12 cellular contexts compared by ENCODE assay signal in genomic region chr6:15250440-15251168, GRCh38. TPM values are rescaled to one million over a fixed set of nuclear protein-coding genes. Genes with fewer than 3 reads are reported as not detected.
DNase-seq lines count a peak whose midpoint lies in the region; ATAC-seq and TF ChIP-seq lines count a peak whose summit lies in the region.
"Had no signal": no experiment of that assay in that cellular context is flagged by ENCODE, and none has a peak within 500 bp of the region (broad histone marks: within the 10 kb centered on the region; RNA-seq: fewer than 3 reads in every experiment).

No MANE protein-coding gene starts in this region.

- H3K36me3 Mint-ChIP-seq in stimulated activated naive CD8-positive, alpha-beta T cell treated with anti-CD3 and anti-CD28 coated beads, Interleukin-15, Interleukin-2, amounts not matched to agents 100 ng/mL and 50 ng/mL, for 24 hours (ENCODE audit: low read depth): peaks cover 54% of the 10 kb centered on the region
- H3K36me3 Mint-ChIP-seq in activated CD8-positive, alpha-beta T cell treated with anti-CD3 and anti-CD28 coated beads, Interleukin-2, amount 10 ng/mL, durations not matched to agents 7 days and 5 days (ENCODE audit: low read depth): peaks cover 50% of the 10 kb centered on the region

- H3K4me3 Mint-ChIP-seq in stimulated activated naive CD8-positive, alpha-beta T cell treated with anti-CD3 and anti-CD28 coated beads, Interleukin-15, Interleukin-2, amounts not matched to agents 100 ng/mL and 50 ng/mL, for 24 hours: peak overlapping the region; percentile 90
- H3K4me3 Mint-ChIP-seq in activated CD8-positive, alpha-beta T cell treated with anti-CD3 and anti-CD28 coated beads, Interleukin-2, amount 10 ng/mL, durations not matched to agents 7 days and 5 days: peak overlapping the region; percentile 94

- peaks cover 30% of the 10 kb centered on the region for H3K36me3 ChIP-seq in iPS-20b (ENCODE audit: insufficient read depth, low read depth, low read length)
- no peaks in the 10 kb centered on the region for H3K36me3 ChIP-seq in uterus

- H3K27me3 ChIP-seq in iPS-20b (ENCODE audit: insufficient read depth, low read length) (no peaks in the 10 kb centered on the region), uterus (no peaks in the 10 kb centered on the region)

- no peak for DNase-seq in stimulated activated naive CD8-positive, alpha-beta T cell treated with anti-CD3 and anti-CD28 coated beads, Interleukin-15, Interleukin-2, amounts not matched to agents 100 U/mL and 50 U/mL, for 24 hours
- DNase-seq in activated CD8-positive, alpha-beta T cell treated with anti-CD3 and anti-CD28 coated beads, Interleukin-2, amount 10 ng/mL, durations not matched to agents 7 days and 5 days: no peak
- no peak for DNase-seq in uterus
- no peak for DNase-seq in NCI-H1105 treated with DMSO at 0.1 percent for 48 hours (lab: John Stamatoyannopoulos, UW)
- DNase-seq in ureter (ENCODE audit: low spot score): no peak
- DNase-seq: head of caudate nucleus; NCI-H1694; NK-92 treated with Interleukin-12 subunit alpha and Interleukin-12 subunit beta, amount 100 ng/mL, for 24 hours; stimulated activated CD8-positive, alpha-beta memory T cell treated with anti-CD3 and anti-CD28 coated beads, Interleukin-4, amount 100 ng/mL, for 48 hours had no signal

- H3K9ac ChIP-seq in iPS-20b (ENCODE audit: low read depth, low read length): no peak overlapping the region; the same call in 1 of the 2 replicates

- H3K27me3 Mint-ChIP-seq in stimulated activated naive CD8-positive, alpha-beta T cell treated with anti-CD3 and anti-CD28 coated beads, Interleukin-15, Interleukin-2, amounts not matched to agents 100 ng/mL and 50 ng/mL, for 24 hours: no peaks in the 10 kb centered on the region
- H3K27me3 Mint-ChIP-seq in activated CD8-positive, alpha-beta T cell treated with anti-CD3 and anti-CD28 coated beads, Interleukin-2, amount 10 ng/mL, durations not matched to agents 7 days and 5 days (ENCODE audit: low read depth): no peaks in the 10 kb centered on the region

- H3K4me3 ChIP-seq in iPS-20b (ENCODE audit: low read length) (peak overlapping the region; percentile 80), uterus (no peak overlapping the region)

- no peak for TF ChIP-seq POLR2A in uterus (IDR thresholded peaks at IDR 0.05)

- H3K9me3 Mint-ChIP-seq in stimulated activated naive CD8-positive, alpha-beta T cell treated with anti-CD3 and anti-CD28 coated beads, Interleukin-15, Interleukin-2, amounts not matched to agents 100 ng/mL and 50 ng/mL, for 24 hours: no peaks in the 10 kb centered on the region
- H3K9me3 Mint-ChIP-seq in activated CD8-positive, alpha-beta T cell treated with anti-CD3 and anti-CD28 coated beads, Interleukin-2, amount 10 ng/mL, durations not matched to agents 7 days and 5 days (ENCODE audit: insufficient read depth): no peaks in the 10 kb centered on the region

- no peaks in the 10 kb centered on the region for H3K9me3 ChIP-seq in iPS-20b (ENCODE audit: insufficient read depth, low read depth, low read length)
- no peaks in the 10 kb centered on the region for H3K9me3 ChIP-seq in uterus

- TF ChIP-seq CTCF in uterus (IDR thresholded peaks at IDR 0.05): no peak

- CTCF ChIA-PET in activated CD8-positive, alpha-beta T cell treated with anti-CD3 and anti-CD28 coated beads, Interleukin-2, amount 10 ng/mL, durations not matched to agents 7 days and 5 days (lab: Charles Lee): interaction anchor here (0.8 to 1.5 kb wide), 2 partner anchors 138 to 195 kb away, joined by 3 to 4 read pairs; no protein-coding TSS in a partner anchor

- intact Hi-C loops in uterus (cut with DNase I; ENCODE audit: low total_unique reads): no loop called here

- H3K27ac Mint-ChIP-seq in stimulated activated naive CD8-positive, alpha-beta T cell treated with anti-CD3 and anti-CD28 coated beads, Interleukin-15, Interleukin-2, amounts not matched to agents 100 ng/mL and 50 ng/mL, for 24 hours: peak overlapping the region; percentile 97
- H3K27ac Mint-ChIP-seq in activated CD8-positive, alpha-beta T cell treated with anti-CD3 and anti-CD28 coated beads, Interleukin-2, amount 10 ng/mL, durations not matched to agents 7 days and 5 days: peak overlapping the region; percentile 86

- H3K4me1 ChIP-seq in iPS-20b (ENCODE audit: insufficient read depth, low read length) (peaks cover 42% of the 10 kb centered on the region), uterus (no peaks in the 10 kb centered on the region)

- ATAC-seq in stimulated activated naive CD8-positive, alpha-beta T cell treated with anti-CD3 and anti-CD28 coated beads, Interleukin-15, Interleukin-2, amounts not matched to agents 100 U/mL and 50 U/mL, for 24 hours: no peak
- no peak for ATAC-seq in activated CD8-positive, alpha-beta T cell treated with anti-CD3 and anti-CD28 coated beads, Interleukin-2, amount 10 ng/mL, durations not matched to agents 7 days and 5 days
- ATAC-seq in HG03108 (IDR thresholded peaks at IDR 0.05; ENCODE audit: unreplicated experiment): no peak

- H3K4me1 Mint-ChIP-seq in stimulated activated naive CD8-positive, alpha-beta T cell treated with anti-CD3 and anti-CD28 coated beads, Interleukin-15, Interleukin-2, amounts not matched to agents 100 ng/mL and 50 ng/mL, for 24 hours (ENCODE audit: low read depth): peaks cover 68% of the 10 kb centered on the region
- peaks cover 65% of the 10 kb centered on the region for H3K4me1 Mint-ChIP-seq in activated CD8-positive, alpha-beta T cell treated with anti-CD3 and anti-CD28 coated beads, Interleukin-2, amount 10 ng/mL, durations not matched to agents 7 days and 5 days (ENCODE audit: low read depth)

- H3K27ac ChIP-seq in iPS-20b (ENCODE audit: low read length) (no peak overlapping the region), uterus (peak overlapping the region; percentile 14 to 92)

- POLR2A ChIA-PET in activated CD8-positive, alpha-beta T cell treated with anti-CD3 and anti-CD28 coated beads, Interleukin-2, amount 10 ng/mL, durations not matched to agents 7 days and 5 days (lab: Charles Lee): interaction anchor here (1.5 to 2.4 kb wide), 4 partner anchors 9 to 50 kb away, joined by 4 to 13 read pairs (median 10); no protein-coding TSS in a partner anchor

RNA-seq across cellular contexts. Expression of gene JARID2, which starts 4.7 kb away (rescaled TPM):
- total RNA-seq in activated CD8-positive, alpha-beta T cell treated with anti-CD3 and anti-CD28 coated beads, Interleukin-2, amount 10 ng/mL, durations not matched to agents 7 days and 5 days: 10 to 100 TPM; 33.0 to 33.2 TPM
- total RNA-seq in uterus (10 to 100 TPM in 2 of 4 donors, 1 to 10 TPM in 2; 2.6 to 15.8 (median 8.0) TPM), ureter (17.5 TPM)
